ENCODE assay signal across 15 cellular contexts in genomic region chr11:57500526-57500925, GRCh38. TPM values are rescaled to one million over a fixed set of nuclear protein-coding genes. Genes with fewer than 3 reads are reported as not detected.
DNase-seq lines count a peak whose midpoint lies in the region; ATAC-seq and TF ChIP-seq lines count a peak whose summit lies in the region.
"Had no signal": no experiment of that assay in that cellular context is flagged by ENCODE, and none has a peak within 500 bp of the region (broad histone marks: within the 10 kb centered on the region; RNA-seq: fewer than 3 reads in every experiment).

No MANE protein-coding gene starts in this region.

- no peaks in the 10 kb centered on the region for H3K27me3 Mint-ChIP-seq in activated CD4-positive, alpha-beta T cell treated with anti-CD3 and anti-CD28 coated beads, Interleukin-2, amount 10 ng/mL, durations not matched to agents 7 days and 5 days
- no peaks in the 10 kb centered on the region for H3K27me3 Mint-ChIP-seq in mesothelial cell of epicardium (ENCODE audit: low read depth)
- H3K27me3 Mint-ChIP-seq: naive B cell had no signal

- H3K36me3 ChIP-seq in esophagus squamous epithelium (peaks cover 0 to 12% (median 0%) of the 10 kb centered on the region in 3 donors), uterus (no peaks in the 10 kb centered on the region)
- H3K36me3 ChIP-seq: colonic mucosa had no signal

- DNase-seq in activated CD4-positive, alpha-beta T cell treated with anti-CD3 and anti-CD28 coated beads, Interleukin-2, amount 10 ng/mL, durations not matched to agents 7 days and 5 days = no peak
- no peak for DNase-seq in activated CD4-positive, alpha-beta T cell treated with anti-CD3 and anti-CD28 coated beads, Interleukin-2, amount 50 U/mL, for 1 hour
- DNase-seq in esophagus squamous epithelium (lab: John Stamatoyannopoulos, UW) = no peak
- no peak for DNase-seq in mesothelial cell of epicardium (ENCODE audit: low spot score in 2 of 2, unreplicated experiment in 2 of 2)
- no peak for DNase-seq in uterus
- DNase-seq in T-helper 2 cell = no peak
- DNase-seq in mesenteric fat pad (ENCODE audit: low spot score) = no peak
- DNase-seq: activated CD8-positive, alpha-beta memory T cell treated with anti-CD3 and anti-CD28 coated beads, Interleukin-2, amount 50 U/mL, for 48 hours; colonic mucosa; naive B cell; NCI-H2029 treated with DMSO at 0.1 percent for 48 hours; NK-92 treated with Interleukin-12 subunit alpha and Interleukin-12 subunit beta, amount 100 ng/mL, for 24 hours; SK-N-SH had no signal

- H3K27ac ChIP-seq in esophagus squamous epithelium = peak overlapping the region; percentile 35 to 87 (median 80)
- H3K27ac ChIP-seq in uterus = peak overlapping the region; percentile 79 to 88
- H3K27ac ChIP-seq: colonic mucosa had no signal

- TF ChIP-seq CTCF in esophagus squamous epithelium (IDR thresholded peaks at IDR 0.05) (no peak), mesothelial cell of epicardium (IDR thresholded peaks at IDR 0.05; ENCODE audit: unreplicated experiment) (no peak), uterus (IDR thresholded peaks at IDR 0.05) (no peak)

- TF ChIP-seq POLR2A in esophagus squamous epithelium (IDR thresholded peaks at IDR 0.05) (no peak), uterus (IDR thresholded peaks at IDR 0.05) (no peak)

- H3K9me3 ChIP-seq in esophagus squamous epithelium (no peaks in the 10 kb centered on the region), uterus (no peaks in the 10 kb centered on the region)
- H3K9me3 ChIP-seq: colonic mucosa, SK-N-SH had no signal

- peaks cover 7% of the 10 kb centered on the region for H3K4me1 Mint-ChIP-seq in activated CD4-positive, alpha-beta T cell treated with anti-CD3 and anti-CD28 coated beads, Interleukin-2, amount 10 ng/mL, durations not matched to agents 7 days and 5 days
- peaks cover 12% of the 10 kb centered on the region for H3K4me1 Mint-ChIP-seq in mesothelial cell of epicardium

- H3K27me3 ChIP-seq in esophagus squamous epithelium = no peaks in the 10 kb centered on the region
- H3K27me3 ChIP-seq in uterus = no peaks in the 10 kb centered on the region
- H3K27me3 ChIP-seq: colonic mucosa had no signal

- WGBS in esophagus squamous epithelium, 2 donors = 90 to 91% methylated on average over 5 of the region's 8 CpGs

- peaks cover 0 to 41% (median 17%) of the 10 kb centered on the region in 3 donors for H3K4me1 ChIP-seq in esophagus squamous epithelium
- H3K4me1 ChIP-seq in uterus = peaks cover 0 to 16% of the 10 kb centered on the region in 2 donors

- POLR2A ChIA-PET in activated CD4-positive, alpha-beta T cell treated with anti-CD3 and anti-CD28 coated beads, Interleukin-2, amount 10 ng/mL, durations not matched to agents 7 days and 5 days (lab: Charles Lee) = no interaction called here

- CTCF ChIA-PET in activated CD4-positive, alpha-beta T cell treated with anti-CD3 and anti-CD28 coated beads, Interleukin-2, amount 10 ng/mL, durations not matched to agents 7 days and 5 days (lab: Charles Lee) = interaction anchor here (0.9 to 1.2 kb wide), 3 partner anchors 9 to 137 kb away, joined by 3 to 5 read pairs (median 4); no protein-coding TSS in a partner anchor

- intact Hi-C loops in esophagus squamous epithelium (cut with DNase I) = no loop called here
- intact Hi-C loops in uterus (cut with DNase I; ENCODE audit: low total_unique reads) = no loop called here

- H3K9me3 Mint-ChIP-seq in activated CD4-positive, alpha-beta T cell treated with anti-CD3 and anti-CD28 coated beads, Interleukin-2, amount 10 ng/mL, durations not matched to agents 7 days and 5 days = no peaks in the 10 kb centered on the region
- no peaks in the 10 kb centered on the region for H3K9me3 Mint-ChIP-seq in mesothelial cell of epicardium
- H3K9me3 Mint-ChIP-seq: naive B cell had no signal

- peaks cover 7% of the 10 kb centered on the region for H3K36me3 Mint-ChIP-seq in activated CD4-positive, alpha-beta T cell treated with anti-CD3 and anti-CD28 coated beads, Interleukin-2, amount 10 ng/mL, durations not matched to agents 7 days and 5 days (ENCODE audit: low read depth)
- H3K36me3 Mint-ChIP-seq in mesothelial cell of epicardium = no peaks in the 10 kb centered on the region

- no peak for ATAC-seq in HG03175 (IDR thresholded peaks at IDR 0.05; ENCODE audit: unreplicated experiment)

- no peak overlapping the region for H3K4me3 Mint-ChIP-seq in activated CD4-positive, alpha-beta T cell treated with anti-CD3 and anti-CD28 coated beads, Interleukin-2, amount 10 ng/mL, durations not matched to agents 7 days and 5 days
- H3K4me3 Mint-ChIP-seq in mesothelial cell of epicardium = peak overlapping the region; percentile 62

- H3K4me3 ChIP-seq in esophagus squamous epithelium (no peak overlapping the region), uterus (no peak overlapping the region)
- H3K4me3 ChIP-seq: colonic mucosa had no signal

- peak overlapping the region; percentile 55 for H3K27ac Mint-ChIP-seq in activated CD4-positive, alpha-beta T cell treated with anti-CD3 and anti-CD28 coated beads, Interleukin-2, amount 10 ng/mL, durations not matched to agents 7 days and 5 days
- no peak overlapping the region for H3K27ac Mint-ChIP-seq in mesothelial cell of epicardium

RNA-seq across cellular contexts. Expression of gene SLC43A1, which starts 15.0 kb away (rescaled TPM):
- total RNA-seq in activated CD4-positive, alpha-beta T cell treated with anti-CD3 and anti-CD28 coated beads, Interleukin-2, amount 10 ng/mL, durations not matched to agents 7 days and 5 days = 10 to 100 TPM; 22.9 to 23.4 TPM
- total RNA-seq in esophagus squamous epithelium (10 to 100 TPM in 1 of 4 donors, 1 to 10 TPM in 3; 1.8 to 11.4 (median 4.1) TPM), mesothelial cell of epicardium (2.1 to 3.3 TPM (median 2.8 TPM) in 3 replicates), uterus (10 to 100 TPM; 13.1 to 48.4 (median 22.5) TPM), mesenteric fat pad (8.4 TPM)

RNA-seq across cellular contexts. Expression of gene TIMM10, which starts 30.0 kb away (rescaled TPM):
- 10 to 100 TPM; 87.3 to 97.7 TPM for total RNA-seq in activated CD4-positive, alpha-beta T cell treated with anti-CD3 and anti-CD28 coated beads, Interleukin-2, amount 10 ng/mL, durations not matched to agents 7 days and 5 days
- 10 to 100 TPM; 33.0 to 47.3 (median 38.7) TPM for total RNA-seq in esophagus squamous epithelium
- total RNA-seq in mesothelial cell of epicardium = 41.7 to 46.3 TPM (median 44.0 TPM) in 3 replicates
- total RNA-seq in uterus = 10 to 100 TPM in 3 of 4 donors, 1 to 10 TPM in 1; 7.7 to 47.4 (median 19.6) TPM
- 48.0 TPM for total RNA-seq in mesenteric fat pad

RNA-seq across cellular contexts. Expression of gene SMTNL1, which starts 36.9 kb away (rescaled TPM):
- total RNA-seq in activated CD4-positive, alpha-beta T cell treated with anti-CD3 and anti-CD28 coated beads, Interleukin-2, amount 10 ng/mL, durations not matched to agents 7 days and 5 days = not detected
- total RNA-seq in esophagus squamous epithelium = not detected
- not detected in 3 replicates for total RNA-seq in mesothelial cell of epicardium
- not detected for total RNA-seq in uterus
- total RNA-seq in mesenteric fat pad = not detected
- total RNA-seq: colonic mucosa, temporal lobe had no signal

RNA-seq across cellular contexts. Expression of gene RTN4RL2, which starts 40.2 kb away (rescaled TPM):
- under 1 TPM in 1 of 2 experiments, not detected in 1; 0.35 TPM for total RNA-seq in activated CD4-positive, alpha-beta T cell treated with anti-CD3 and anti-CD28 coated beads, Interleukin-2, amount 10 ng/mL, durations not matched to agents 7 days and 5 days
- 1 to 10 TPM in 2 of 4 donors, under 1 TPM in 2; 0.66 to 1.1 (median 0.90) TPM for total RNA-seq in esophagus squamous epithelium
- 0.38 to 0.63 TPM (median 0.53 TPM) in 3 replicates for total RNA-seq in mesothelial cell of epicardium
- total RNA-seq in uterus = 1 to 10 TPM in 1 of 4 donors, not detected in 3; 1.7 TPM
- total RNA-seq in mesenteric fat pad = 2.8 TPM
